Comparison of ENCODE assay signal across 11 cellular contexts in genomic region chr7:92916751-92917369, GRCh38.
DNase-seq lines count a peak whose midpoint lies in the region; ATAC-seq and TF ChIP-seq lines count a peak whose summit lies in the region.
"Had no signal": no experiment of that assay in that cellular context is flagged by ENCODE, and none has a peak within 500 bp of the region (broad histone marks: within the 10 kb centered on the region; RNA-seq: fewer than 3 reads in every experiment).

No MANE protein-coding gene starts in this region.

- CTCF ChIA-PET in BJ (lab: Yijun Ruan, JAX) = no interaction called here
- CTCF ChIA-PET in IMR-90 (lab: Yijun Ruan, JAX) = interaction anchor here (0.5 kb wide), 1 partner anchor 32 kb away, joined by 3 read pairs; no protein-coding TSS in a partner anchor

- ATAC-seq in IMR-90 (ENCODE audit: low read depth) (peak; percentile 69), left lung (peak; percentile 19), HG03280 (IDR thresholded peaks at IDR 0.05; ENCODE audit: unreplicated experiment) (no peak), HG02642 (IDR thresholded peaks at IDR 0.05; ENCODE audit: poor library complexity, unreplicated experiment) (no peak)

- POLR2A ChIA-PET in BJ (lab: Charles Lee) (no interaction called here), IMR-90 (lab: Charles Lee; ENCODE audit: unreplicated experiment) (interaction anchor here (0.6 kb wide), 1 partner anchor 305 kb away, joined by 4 read pairs; no protein-coding TSS in a partner anchor)

- no peak overlapping the region for H4K91ac ChIP-seq in IMR-90 (ENCODE audit: insufficient read depth, low read depth, low read length)

- H3K18ac ChIP-seq in IMR-90 (ENCODE audit: low read depth, low read length) = no peak overlapping the region

- no peak overlapping the region for H3K56ac ChIP-seq in IMR-90 (ENCODE audit: extremely low read depth, insufficient read depth, low read length)

- no peak overlapping the region for H3K14ac ChIP-seq in IMR-90 (replicated peaks; ENCODE audit: low read depth, low read length)

- H2BK120ac ChIP-seq in IMR-90 (ENCODE audit: low read depth, low read length) = peak overlapping the region; percentile 23; the same call in 1 of the 2 replicates

- in situ Hi-C loops in IMR-90 (cut with MboI; ENCODE audit: low sequenced_read_pairs) = no loop called here
- in situ Hi-C loops in astrocyte of the cerebellum (cut with HindIII; ENCODE audit: low sequenced_read_pairs) = no loop called here

- H3K9ac ChIP-seq in IMR-90 (ENCODE audit: low read depth, low read length) = no peak overlapping the region

- H3K4me2 ChIP-seq in IMR-90 (ENCODE audit: low read depth, low read length) = peak overlapping the region; percentile 36; the same call in 1 of the 2 replicates

- H3K23ac ChIP-seq in IMR-90 (ENCODE audit: low read depth, low read length) = 0 out of 2 replicates have a peak overlapping the region, but pooled peaks have one; percentile 19

- peak overlapping the region; percentile 29; the same call in 1 of the 2 replicates for H4K5ac ChIP-seq in IMR-90 (ENCODE audit: low read depth, low read length)

- no peak overlapping the region for H3K4me3 ChIP-seq in BJ (ENCODE audit: low read depth, low read length)
- no peak overlapping the region for H3K4me3 ChIP-seq in IMR-90 (ENCODE audit: insufficient read depth, low read depth, low read length)
- no peak overlapping the region for H3K4me3 ChIP-seq in astrocyte of the cerebellum (ENCODE audit: low read depth, low read length)
- no peak overlapping the region for H3K4me3 ChIP-seq in left lung
- H3K4me3 ChIP-seq: esophagus squamous epithelium had no signal

- no CpG with 5 or more reads among the region's 3 CpGs for WGBS in IMR-90 (ENCODE audit: extremely low coverage in 2 of 2, insufficient read length in 1 of 2), 2 experiments

- H2AK5ac ChIP-seq in IMR-90 (ENCODE audit: low read depth, low read length) = no peak overlapping the region

- H2BK5ac ChIP-seq in IMR-90 (ENCODE audit: low read depth, low read length, poor library complexity, severe bottlenecking) = no peak overlapping the region

- H3K79me1 ChIP-seq in IMR-90 (ENCODE audit: low read depth in 1 of 2, low read length in 2 of 2) = no peaks in the 10 kb centered on the region

- no peak overlapping the region for H4K8ac ChIP-seq in IMR-90 (ENCODE audit: low read depth in 2 of 2, low read length in 2 of 2)

- H2AK9ac ChIP-seq in IMR-90 (replicated peaks; ENCODE audit: low read depth, low read length, poor library complexity) = no peak overlapping the region

- no TSS peak for BruUV-seq in IMR-90 (replicated peaks; lab: Mats Ljungman, UMichigan)

- H3K36me3 ChIP-seq in BJ (ENCODE audit: control insufficient read depth, insufficient read depth, low read length) = no peaks in the 10 kb centered on the region
- H3K36me3 ChIP-seq in IMR-90 (ENCODE audit: control insufficient read depth, insufficient read depth, low read length) = no peaks in the 10 kb centered on the region
- H3K36me3 ChIP-seq in left lung = no peaks in the 10 kb centered on the region
- H3K36me3 ChIP-seq: esophagus squamous epithelium had no signal

- H4K20me1 ChIP-seq in IMR-90 (ENCODE audit: insufficient read depth, low read length) = no peaks in the 10 kb centered on the region

- H3K27me3 ChIP-seq in BJ (ENCODE audit: control insufficient read depth, insufficient read depth, low read length) = no peaks in the 10 kb centered on the region
- H3K27me3 ChIP-seq in IMR-90 (ENCODE audit: control insufficient read depth, insufficient read depth, low read length) = no peaks in the 10 kb centered on the region
- no peaks in the 10 kb centered on the region for H3K27me3 ChIP-seq in left lung
- H3K27me3 ChIP-seq: esophagus squamous epithelium had no signal

- TF ChIP-seq RAD21 in IMR-90 (IDR thresholded peaks at IDR 0.05; ENCODE audit: low read length) = no peak

- TF ChIP-seq CTCF in BJ (IDR thresholded peaks at IDR 0.05; ENCODE audit: insufficient read depth, low read depth, low read length) = no peak
- TF ChIP-seq CTCF in IMR-90 (conservative IDR thresholded peaks at IDR 0.05; ENCODE audit: low read depth, low read length) = no peak
- TF ChIP-seq CTCF in astrocyte of the cerebellum (IDR thresholded peaks at IDR 0.05; ENCODE audit: low read depth, low read length, missing control alignments) = no peak
- TF ChIP-seq CTCF in left lung (IDR thresholded peaks at IDR 0.05) = no peak

- peak overlapping the region; percentile 75 for H2AFZ ChIP-seq in IMR-90 (replicated peaks; ENCODE audit: low read length, poor library complexity)

- H2BK20ac ChIP-seq in IMR-90 (ENCODE audit: low read depth, low read length) = no peak overlapping the region

- no peak for TF ChIP-seq POLR2A in IMR-90 (IDR thresholded peaks at IDR 0.05; ENCODE audit: low read depth, low read length)

- H3K4ac ChIP-seq in IMR-90 (ENCODE audit: low read depth, low read length) = no peak overlapping the region; the same call in 1 of the 2 replicates

- dilution Hi-C loops in IMR-90 (cut with HindIII; ENCODE audit: low sequenced_read_pairs, unreplicated experiment) = no loop called here

- DNase-seq in BJ (ENCODE audit: low read depth) (peak; percentile 22), IMR-90 (peak; percentile 44), astrocyte of the cerebellum (ENCODE audit: low read depth) (peak; percentile 60), left lung (no peak), medulla oblongata (ENCODE audit: extremely low spot score) (no peak)
- DNase-seq in stimulated activated naive CD4-positive, alpha-beta T cell (lab: John Stamatoyannopoulos, UW) = no peak
- DNase-seq: esophagus squamous epithelium, H7, NCI-H187 treated with DMSO at 0.1 percent for 48 hours had no signal

- H3K27ac ChIP-seq in IMR-90 (ENCODE audit: insufficient read depth, low read length) (no peak overlapping the region), left lung (no peak overlapping the region)
- H3K27ac ChIP-seq: esophagus squamous epithelium had no signal

- H2BK15ac ChIP-seq in IMR-90 (ENCODE audit: low read depth, low read length) = no peak overlapping the region

- H3K9me1 ChIP-seq in IMR-90 (ENCODE audit: insufficient read depth, low read length) = no peaks in the 10 kb centered on the region

- H3K4me1 ChIP-seq in IMR-90 (ENCODE audit: control insufficient read depth, insufficient read depth, low read length) = peaks cover 4% of the 10 kb centered on the region
- H3K4me1 ChIP-seq in left lung = no peaks in the 10 kb centered on the region
- H3K4me1 ChIP-seq: esophagus squamous epithelium had no signal

- no peaks in the 10 kb centered on the region for H3K9me3 ChIP-seq in IMR-90 (ENCODE audit: control insufficient read depth, insufficient read depth, low read length)
- peaks cover 0 to 7% of the 10 kb centered on the region in 2 donors for H3K9me3 ChIP-seq in left lung
- H3K9me3 ChIP-seq: esophagus squamous epithelium had no signal

- intact Hi-C loops in IMR-90 (cut with micrococcal nuclease) (no loop called here), left lung (cut with DNase I) (no loop called here)

TF ChIP-seq in IMR-90, 13 proteins besides CTCF, POLR2A, EP300 and RAD21:
- no peak for TF ChIP-seq RCOR1 (IDR thresholded peaks at IDR 0.05; ENCODE audit: insufficient replicate concordance, low read length)
- no peak for TF ChIP-seq MXI1 (IDR thresholded peaks at IDR 0.05; ENCODE audit: borderline replicate concordance, low read depth, low read length)
- TF ChIP-seq NFE2L2 (IDR thresholded peaks at IDR 0.05; ENCODE audit: low read depth, low read length) = no peak
- no peak for TF ChIP-seq CEBPB (IDR thresholded peaks at IDR 0.05; ENCODE audit: low read depth, low read length)
- no peak for TF ChIP-seq ELK1 (IDR thresholded peaks at IDR 0.05; ENCODE audit: borderline replicate concordance, low read depth, low read length)
- no peak for TF ChIP-seq FOS (IDR thresholded peaks at IDR 0.05; ENCODE audit: low read depth, low read length)
- TF ChIP-seq BHLHE40 (IDR thresholded peaks at IDR 0.05; ENCODE audit: low read depth, low read length) = no peak
- TF ChIP-seq CHD1 (IDR thresholded peaks at IDR 0.05; ENCODE audit: low read depth, low read length) = no peak
- no peak for TF ChIP-seq MAZ (IDR thresholded peaks at IDR 0.05; ENCODE audit: borderline replicate concordance, low read depth, low read length)
- TF ChIP-seq SMC3 (IDR thresholded peaks at IDR 0.05; ENCODE audit: low read depth, low read length) = no peak
- TF ChIP-seq RFX5 (IDR thresholded peaks at IDR 0.05; ENCODE audit: low read depth, low read length) = no peak
- TF ChIP-seq MAFK (IDR thresholded peaks at IDR 0.05; ENCODE audit: low read depth, low read length) = no peak

Comparison
In these comparisons a context has a peak if more than half of its experiments do, and no peak if none do; other contexts are left out.
1. DNase-seq: peak in BJ (single experiment), IMR-90 (single experiment) and astrocyte of the cerebellum (single experiment); none in left lung (0 of 2), stimulated activated naive CD4-positive, alpha-beta T cell (0 of 6) and medulla oblongata (single experiment).
2. ATAC-seq: peak in IMR-90 (single experiment) and left lung (single experiment); none in HG03280 (single experiment) and HG02642 (single experiment).